ENCODE assay signal across 1 cellular context in genomic region chr1:11197359-11197758, GRCh38.
A peak's percentile ranks its signal among the peaks of the same experiment; 100 is the strongest.
TF ChIP-seq lines count a peak whose summit lies in the region.

No MANE protein-coding gene starts in this region.

TF ChIP-seq in K562, 482 proteins besides CTCF, POLR2A, EP300 and RAD21:
- TF ChIP-seq, protein P1, sequence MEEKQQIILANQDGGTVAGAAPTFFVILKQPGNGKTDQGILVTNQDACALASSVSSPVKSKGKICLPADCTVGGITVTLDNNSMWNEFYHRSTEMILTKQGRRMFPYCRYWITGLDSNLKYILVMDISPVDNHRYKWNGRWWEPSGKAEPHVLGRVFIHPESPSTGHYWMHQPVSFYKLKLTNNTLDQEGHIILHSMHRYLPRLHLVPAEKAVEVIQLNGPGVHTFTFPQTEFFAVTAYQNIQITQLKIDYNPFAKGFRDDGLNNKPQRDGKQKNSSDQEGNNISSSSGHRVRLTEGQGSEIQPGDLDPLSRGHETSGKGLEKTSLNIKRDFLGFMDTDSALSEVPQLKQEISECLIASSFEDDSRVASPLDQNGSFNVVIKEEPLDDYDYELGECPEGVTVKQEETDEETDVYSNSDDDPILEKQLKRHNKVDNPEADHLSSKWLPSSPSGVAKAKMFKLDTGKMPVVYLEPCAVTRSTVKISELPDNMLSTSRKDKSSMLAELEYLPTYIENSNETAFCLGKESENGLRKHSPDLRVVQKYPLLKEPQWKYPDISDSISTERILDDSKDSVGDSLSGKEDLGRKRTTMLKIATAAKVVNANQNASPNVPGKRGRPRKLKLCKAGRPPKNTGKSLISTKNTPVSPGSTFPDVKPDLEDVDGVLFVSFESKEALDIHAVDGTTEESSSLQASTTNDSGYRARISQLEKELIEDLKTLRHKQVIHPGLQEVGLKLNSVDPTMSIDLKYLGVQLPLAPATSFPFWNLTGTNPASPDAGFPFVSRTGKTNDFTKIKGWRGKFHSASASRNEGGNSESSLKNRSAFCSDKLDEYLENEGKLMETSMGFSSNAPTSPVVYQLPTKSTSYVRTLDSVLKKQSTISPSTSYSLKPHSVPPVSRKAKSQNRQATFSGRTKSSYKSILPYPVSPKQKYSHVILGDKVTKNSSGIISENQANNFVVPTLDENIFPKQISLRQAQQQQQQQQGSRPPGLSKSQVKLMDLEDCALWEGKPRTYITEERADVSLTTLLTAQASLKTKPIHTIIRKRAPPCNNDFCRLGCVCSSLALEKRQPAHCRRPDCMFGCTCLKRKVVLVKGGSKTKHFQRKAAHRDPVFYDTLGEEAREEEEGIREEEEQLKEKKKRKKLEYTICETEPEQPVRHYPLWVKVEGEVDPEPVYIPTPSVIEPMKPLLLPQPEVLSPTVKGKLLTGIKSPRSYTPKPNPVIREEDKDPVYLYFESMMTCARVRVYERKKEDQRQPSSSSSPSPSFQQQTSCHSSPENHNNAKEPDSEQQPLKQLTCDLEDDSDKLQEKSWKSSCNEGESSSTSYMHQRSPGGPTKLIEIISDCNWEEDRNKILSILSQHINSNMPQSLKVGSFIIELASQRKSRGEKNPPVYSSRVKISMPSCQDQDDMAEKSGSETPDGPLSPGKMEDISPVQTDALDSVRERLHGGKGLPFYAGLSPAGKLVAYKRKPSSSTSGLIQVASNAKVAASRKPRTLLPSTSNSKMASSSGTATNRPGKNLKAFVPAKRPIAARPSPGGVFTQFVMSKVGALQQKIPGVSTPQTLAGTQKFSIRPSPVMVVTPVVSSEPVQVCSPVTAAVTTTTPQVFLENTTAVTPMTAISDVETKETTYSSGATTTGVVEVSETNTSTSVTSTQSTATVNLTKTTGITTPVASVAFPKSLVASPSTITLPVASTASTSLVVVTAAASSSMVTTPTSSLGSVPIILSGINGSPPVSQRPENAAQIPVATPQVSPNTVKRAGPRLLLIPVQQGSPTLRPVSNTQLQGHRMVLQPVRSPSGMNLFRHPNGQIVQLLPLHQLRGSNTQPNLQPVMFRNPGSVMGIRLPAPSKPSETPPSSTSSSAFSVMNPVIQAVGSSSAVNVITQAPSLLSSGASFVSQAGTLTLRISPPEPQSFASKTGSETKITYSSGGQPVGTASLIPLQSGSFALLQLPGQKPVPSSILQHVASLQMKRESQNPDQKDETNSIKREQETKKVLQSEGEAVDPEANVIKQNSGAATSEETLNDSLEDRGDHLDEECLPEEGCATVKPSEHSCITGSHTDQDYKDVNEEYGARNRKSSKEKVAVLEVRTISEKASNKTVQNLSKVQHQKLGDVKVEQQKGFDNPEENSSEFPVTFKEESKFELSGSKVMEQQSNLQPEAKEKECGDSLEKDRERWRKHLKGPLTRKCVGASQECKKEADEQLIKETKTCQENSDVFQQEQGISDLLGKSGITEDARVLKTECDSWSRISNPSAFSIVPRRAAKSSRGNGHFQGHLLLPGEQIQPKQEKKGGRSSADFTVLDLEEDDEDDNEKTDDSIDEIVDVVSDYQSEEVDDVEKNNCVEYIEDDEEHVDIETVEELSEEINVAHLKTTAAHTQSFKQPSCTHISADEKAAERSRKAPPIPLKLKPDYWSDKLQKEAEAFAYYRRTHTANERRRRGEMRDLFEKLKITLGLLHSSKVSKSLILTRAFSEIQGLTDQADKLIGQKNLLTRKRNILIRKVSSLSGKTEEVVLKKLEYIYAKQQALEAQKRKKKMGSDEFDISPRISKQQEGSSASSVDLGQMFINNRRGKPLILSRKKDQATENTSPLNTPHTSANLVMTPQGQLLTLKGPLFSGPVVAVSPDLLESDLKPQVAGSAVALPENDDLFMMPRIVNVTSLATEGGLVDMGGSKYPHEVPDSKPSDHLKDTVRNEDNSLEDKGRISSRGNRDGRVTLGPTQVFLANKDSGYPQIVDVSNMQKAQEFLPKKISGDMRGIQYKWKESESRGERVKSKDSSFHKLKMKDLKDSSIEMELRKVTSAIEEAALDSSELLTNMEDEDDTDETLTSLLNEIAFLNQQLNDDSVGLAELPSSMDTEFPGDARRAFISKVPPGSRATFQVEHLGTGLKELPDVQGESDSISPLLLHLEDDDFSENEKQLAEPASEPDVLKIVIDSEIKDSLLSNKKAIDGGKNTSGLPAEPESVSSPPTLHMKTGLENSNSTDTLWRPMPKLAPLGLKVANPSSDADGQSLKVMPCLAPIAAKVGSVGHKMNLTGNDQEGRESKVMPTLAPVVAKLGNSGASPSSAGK (IDR thresholded peaks at IDR 0.05) = no peak
- TF ChIP-seq ZNF512 (tag; IDR thresholded peaks at IDR 0.05) = no peak
- TF ChIP-seq KAT7 (CRISPR knock-in tag; IDR thresholded peaks at IDR 0.05; ENCODE audit: borderline replicate concordance) = no peak
- TF ChIP-seq, protein P2, sequence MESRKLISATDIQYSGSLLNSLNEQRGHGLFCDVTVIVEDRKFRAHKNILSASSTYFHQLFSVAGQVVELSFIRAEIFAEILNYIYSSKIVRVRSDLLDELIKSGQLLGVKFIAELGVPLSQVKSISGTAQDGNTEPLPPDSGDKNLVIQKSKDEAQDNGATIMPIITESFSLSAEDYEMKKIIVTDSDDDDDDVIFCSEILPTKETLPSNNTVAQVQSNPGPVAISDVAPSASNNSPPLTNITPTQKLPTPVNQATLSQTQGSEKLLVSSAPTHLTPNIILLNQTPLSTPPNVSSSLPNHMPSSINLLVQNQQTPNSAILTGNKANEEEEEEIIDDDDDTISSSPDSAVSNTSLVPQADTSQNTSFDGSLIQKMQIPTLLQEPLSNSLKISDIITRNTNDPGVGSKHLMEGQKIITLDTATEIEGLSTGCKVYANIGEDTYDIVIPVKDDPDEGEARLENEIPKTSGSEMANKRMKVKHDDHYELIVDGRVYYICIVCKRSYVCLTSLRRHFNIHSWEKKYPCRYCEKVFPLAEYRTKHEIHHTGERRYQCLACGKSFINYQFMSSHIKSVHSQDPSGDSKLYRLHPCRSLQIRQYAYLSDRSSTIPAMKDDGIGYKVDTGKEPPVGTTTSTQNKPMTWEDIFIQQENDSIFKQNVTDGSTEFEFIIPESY (CRISPR knock-in tag; IDR thresholded peaks at IDR 0.05) = no peak
- TF ChIP-seq RNF2 (IDR thresholded peaks at IDR 0.05) = no peak
- TF ChIP-seq ZNF24 (IDR thresholded peaks at IDR 0.05) = peak; percentile 78
- no peak for TF ChIP-seq ZNF561 (CRISPR knock-in tag; conservative IDR thresholded peaks at IDR 0.05)
- TF ChIP-seq E2F6 (IDR thresholded peaks at IDR 0.05; ENCODE audit: borderline replicate concordance in 1 of 2, extremely low read depth in 1 of 2, insufficient read depth in 1 of 2, insufficient read length in 1 of 2, low read depth in 1 of 2, low read length in 1 of 2, poor library complexity in 1 of 2, severe bottlenecking in 1 of 2) = no peak
- TF ChIP-seq RBBP5 (IDR thresholded peaks at IDR 0.05; ENCODE audit: borderline replicate concordance, insufficient read depth, low read length, poor library complexity, severe bottlenecking) = no peak
- no peak for TF ChIP-seq SRF (CRISPR knock-in tag; IDR thresholded peaks at IDR 0.05)
- TF ChIP-seq ZNF696 (CRISPR knock-in tag; conservative IDR thresholded peaks at IDR 0.05) = no peak
- TF ChIP-seq CEBPB (tag; IDR thresholded peaks at IDR 0.05) = peak; percentile 73
- no peak for TF ChIP-seq PTRF (tag; IDR thresholded peaks at IDR 0.05)
- no peak for TF ChIP-seq SRSF3 (IDR thresholded peaks at IDR 0.05; ENCODE audit: insufficient read depth, low read length)
- no peak for TF ChIP-seq MLX (CRISPR knock-in tag; conservative IDR thresholded peaks at IDR 0.05)
- TF ChIP-seq POLR3G (IDR thresholded peaks at IDR 0.05; ENCODE audit: extremely low read depth, insufficient read length, insufficient replicate concordance) = no peak
- no peak for TF ChIP-seq PURB (CRISPR knock-in tag; IDR thresholded peaks at IDR 0.05; ENCODE audit: low read depth)
- TF ChIP-seq SMC3 (conservative IDR thresholded peaks at IDR 0.05; ENCODE audit: insufficient read depth, low read depth, low read length) = no peak
- TF ChIP-seq ZNF408 (CRISPR knock-in tag; IDR thresholded peaks at IDR 0.05; ENCODE audit: low read depth) = no peak
- no peak for TF ChIP-seq ZNF41 (CRISPR knock-in tag; conservative IDR thresholded peaks at IDR 0.05)
- TF ChIP-seq CEBPG (CRISPR knock-in tag; IDR thresholded peaks at IDR 0.05) = no peak
- peak; percentile 18 to 35; a peak in 1 of 4 replicates for TF ChIP-seq CEBPG (tag; conservative IDR thresholded peaks at IDR 0.05 in 1 of 2, IDR thresholded peaks at IDR 0.05 in 1 of 2)
- no peak for TF ChIP-seq FUS (optimal IDR thresholded peaks at IDR 0.05; ENCODE audit: low read depth, low read length)
